2 cellular contexts compared by ENCODE assay signal in genomic region chr17:47604268-47604927, GRCh38.
TF ChIP-seq lines count a peak whose summit lies in the region.

No MANE protein-coding gene starts in this region.

TF ChIP-seq in A549, 52 proteins besides CTCF, POLR2A, EP300 and RAD21 (continued from another document):
- TF ChIP-seq NFE2L2 (conservative IDR thresholded peaks at IDR 0.05; ENCODE audit: low read length) (no peak), KDM1A (IDR thresholded peaks at IDR 0.05; ENCODE audit: low read depth) (no peak), ATOH8 (CRISPR knock-in tag; IDR thresholded peaks at IDR 0.05; ENCODE audit: low read depth) (no peak), BHLHE40 (IDR thresholded peaks at IDR 0.05; ENCODE audit: low read depth, low read length) (no peak), JUN (IDR thresholded peaks at IDR 0.05) (no peak), CEBPB (IDR thresholded peaks at IDR 0.05) (no peak), NR3C1 (IDR thresholded peaks at IDR 0.05) (no peak), KDM5A (IDR thresholded peaks at IDR 0.05) (no peak), REST (IDR thresholded peaks at IDR 0.05) (no peak)

TF ChIP-seq in IMR-90, 13 proteins besides CTCF, POLR2A, EP300 and RAD21 (continued from another document):
- TF ChIP-seq, protein P1, sequence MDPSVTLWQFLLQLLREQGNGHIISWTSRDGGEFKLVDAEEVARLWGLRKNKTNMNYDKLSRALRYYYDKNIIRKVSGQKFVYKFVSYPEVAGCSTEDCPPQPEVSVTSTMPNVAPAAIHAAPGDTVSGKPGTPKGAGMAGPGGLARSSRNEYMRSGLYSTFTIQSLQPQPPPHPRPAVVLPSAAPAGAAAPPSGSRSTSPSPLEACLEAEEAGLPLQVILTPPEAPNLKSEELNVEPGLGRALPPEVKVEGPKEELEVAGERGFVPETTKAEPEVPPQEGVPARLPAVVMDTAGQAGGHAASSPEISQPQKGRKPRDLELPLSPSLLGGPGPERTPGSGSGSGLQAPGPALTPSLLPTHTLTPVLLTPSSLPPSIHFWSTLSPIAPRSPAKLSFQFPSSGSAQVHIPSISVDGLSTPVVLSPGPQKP (IDR thresholded peaks at IDR 0.05; ENCODE audit: borderline replicate concordance, low read depth, low read length), result no peak
- TF ChIP-seq USF2 (IDR thresholded peaks at IDR 0.05; ENCODE audit: low read depth, low read length) (no peak), BHLHE40 (IDR thresholded peaks at IDR 0.05; ENCODE audit: low read depth, low read length) (no peak), CEBPB (IDR thresholded peaks at IDR 0.05; ENCODE audit: low read depth, low read length) (no peak), CHD1 (IDR thresholded peaks at IDR 0.05; ENCODE audit: low read depth, low read length) (no peak), RCOR1 (IDR thresholded peaks at IDR 0.05; ENCODE audit: insufficient replicate concordance, low read length) (no peak), MAFK (IDR thresholded peaks at IDR 0.05; ENCODE audit: low read depth, low read length) (no peak)
